Comparison of ENCODE assay signal across 12 cellular contexts in genomic region chr15:28955686-28956421, GRCh38.
DNase-seq lines count a peak whose midpoint lies in the region; ATAC-seq and TF ChIP-seq lines count a peak whose summit lies in the region.
"Had no signal": no experiment of that assay in that cellular context is flagged by ENCODE, and none has a peak within 500 bp of the region (broad histone marks: within the 10 kb centered on the region; RNA-seq: fewer than 3 reads in every experiment).

No MANE protein-coding gene starts in this region.

- H3K27ac Mint-ChIP-seq in effector memory CD8-positive, alpha-beta T cell: peak overlapping the region; percentile 72 to 77

- intact Hi-C loops in PC-3 (cut with micrococcal nuclease): no loop called here

- TF ChIP-seq EP300 in SK-N-SH (IDR thresholded peaks at IDR 0.05; ENCODE audit: borderline replicate concordance in 1 of 2, low read depth in 1 of 2, low read length in 1 of 2): no peak

- peak overlapping the region; percentile 56 to 62 for H3K4me3 Mint-ChIP-seq in effector memory CD8-positive, alpha-beta T cell

- H4K20me1 ChIP-seq in SK-N-SH (ENCODE audit: insufficient read depth) (no peaks in the 10 kb centered on the region), PC-3 (ENCODE audit: low read length) (no peaks in the 10 kb centered on the region)

- no peaks in the 10 kb centered on the region for H3K79me2 ChIP-seq in SK-N-SH (ENCODE audit: insufficient read depth)
- H3K79me2 ChIP-seq in PC-3 (ENCODE audit: low read length): no peaks in the 10 kb centered on the region; the same call in 1 of the 2 replicates

- POLR2A ChIA-PET in SK-N-SH (lab: Yijun Ruan, JAX): interaction anchor here (1.0 kb wide), 1 partner anchor 70 kb away, joined by 3 read pairs; the partner anchor contains the start of gene APBA2
- POLR2A ChIA-PET in PC-3 (lab: Charles Lee; ENCODE audit: unreplicated experiment): no interaction called here

- H3K4me2 ChIP-seq in SK-N-SH (peak overlapping the region; percentile 54; the same call in 1 of the 2 replicates), PC-3 (ENCODE audit: low read length) (peak overlapping the region; percentile 53)
- H3K4me2 ChIP-seq: A549 had no signal

- H3K9me3 ChIP-seq in SK-N-SH: no peaks in the 10 kb centered on the region
- no peaks in the 10 kb centered on the region for H3K9me3 ChIP-seq in PC-3 (ENCODE audit: low read length)
- H3K9me3 ChIP-seq: A549, body of pancreas had no signal

- TF ChIP-seq CTCF in SK-N-SH (IDR thresholded peaks at IDR 0.05) (no peak), PC-3 (conservative IDR thresholded peaks at IDR 0.05; ENCODE audit: low read depth, low read length) (no peak)

- H3K9me2 ChIP-seq in SK-N-SH: no peaks in the 10 kb centered on the region
- H3K9me2 ChIP-seq in PC-3 (replicated peaks; ENCODE audit: low read length): no peaks in the 10 kb centered on the region

- H3K27ac ChIP-seq in SK-N-SH (ENCODE audit: low read depth in 2 of 2, low read length in 1 of 2) (peak overlapping the region in 1 of 2 experiments; percentile 47; a peak in 1 of 4 replicates), PC-3 (ENCODE audit: low read length) (peak overlapping the region; percentile 63)
- H3K27ac ChIP-seq: A549, body of pancreas had no signal

- BruUV-seq in PC-3 (replicated peaks; lab: Mats Ljungman, UMichigan): no TSS peak

- H3K27me3 Mint-ChIP-seq in effector memory CD8-positive, alpha-beta T cell: no peaks in the 10 kb centered on the region

- peaks cover 26 to 44% of the 10 kb centered on the region in 2 donors for H3K4me1 Mint-ChIP-seq in effector memory CD8-positive, alpha-beta T cell (ENCODE audit: low read depth in 2 of 2)

- H3K27me3 ChIP-seq in SK-N-SH (ENCODE audit: insufficient read depth) (no peaks in the 10 kb centered on the region), PC-3 (ENCODE audit: low read length) (no peaks in the 10 kb centered on the region)
- H3K27me3 ChIP-seq: body of pancreas had no signal

- peaks cover 6% of the 10 kb centered on the region for H3K36me3 Mint-ChIP-seq in effector memory CD8-positive, alpha-beta T cell (ENCODE audit: insufficient read depth)

- H3K9ac ChIP-seq in SK-N-SH (no peak overlapping the region), PC-3 (ENCODE audit: low read length) (no peak overlapping the region)

- H3K4me1 ChIP-seq in SK-N-SH (ENCODE audit: control insufficient read depth in 1 of 2, insufficient read depth in 2 of 2, low read depth in 1 of 2, low read length in 1 of 2) (peaks cover 6 to 38% of the 10 kb centered on the region in 2 experiments; a peak in 3 of 4 replicates), PC-3 (ENCODE audit: insufficient read depth, low read length) (peaks cover 17% of the 10 kb centered on the region)
- H3K4me1 ChIP-seq: body of pancreas had no signal

- H3F3A ChIP-seq in SK-N-SH (replicated peaks; ENCODE audit: insufficient read depth): no peaks in the 10 kb centered on the region
- H3F3A ChIP-seq in PC-3 (ENCODE audit: low read length, unreplicated experiment): no peaks in the 10 kb centered on the region

- 71% methylated on average over 8 of the region's 9 CpGs for WGBS in SK-N-SH (ENCODE audit: low lambda C conversion rate)

- H3K36me3 ChIP-seq in SK-N-SH (replicated peaks in 1 of 2; ENCODE audit: control insufficient read depth in 1 of 2, insufficient read depth in 2 of 2, low read length in 1 of 2) (no peaks in the 10 kb centered on the region), PC-3 (ENCODE audit: low read depth, low read length) (no peaks in the 10 kb centered on the region)

- H3K4me3 ChIP-seq in SK-N-SH (ENCODE audit: low read depth in 2 of 2, low read length in 1 of 2) (no peak overlapping the region), PC-3 (ENCODE audit: low read length) (no peak overlapping the region)
- H3K4me3 ChIP-seq: A549, body of pancreas had no signal

- DNase-seq in SK-N-SH (no peak), PC-3 (peak; percentile 48), renal cortical epithelial cell (ENCODE audit: low read depth) (peak; percentile 57), NCI-H82 (lab: John Stamatoyannopoulos, UW) (no peak), SIG-M5 treated with dmso at 0.1 percent for 504 hours (lab: John Stamatoyannopoulos, UW; ENCODE audit: unreplicated experiment) (no peak)
- no peak for DNase-seq in effector memory CD8-positive, alpha-beta T cell
- DNase-seq: activated CD4-positive, alpha-beta T cell treated with anti-CD3 and anti-CD28 coated beads for 4 hours; body of pancreas; stimulated activated naive CD4-positive, alpha-beta T cell treated with Interleukin-2 at 50 U/mL for 16 hours had no signal

- no peaks in the 10 kb centered on the region for H3K9me3 Mint-ChIP-seq in effector memory CD8-positive, alpha-beta T cell

- no peak overlapping the region for H2AFZ ChIP-seq in SK-N-SH (ENCODE audit: low read depth)
- H2AFZ ChIP-seq in PC-3 (ENCODE audit: low read length): no peak overlapping the region

- TF ChIP-seq RAD21 in SK-N-SH (IDR thresholded peaks at IDR 0.05; ENCODE audit: low read length): no peak

- no peak for ATAC-seq in SK-N-SH treated with all-trans-retinoic acid at 6 μM for 48 hours
- ATAC-seq in PC-3: no peak
- ATAC-seq in effector memory CD8-positive, alpha-beta T cell (replicated peaks): peak; percentile 17
- ATAC-seq in HG02610 (IDR thresholded peaks at IDR 0.05; ENCODE audit: unreplicated experiment): no peak
- ATAC-seq: A549, body of pancreas had no signal

- CTCF ChIA-PET in SK-N-SH (lab: Yijun Ruan, JAX) (interaction anchor here (1.9 kb wide), 1 partner anchor 20 kb away, joined by 7 read pairs; no protein-coding TSS in a partner anchor), PC-3 (lab: Charles Lee) (no interaction called here)

TF ChIP-seq in SK-N-SH, 30 proteins besides CTCF, POLR2A, EP300 and RAD21:
- TF ChIP-seq, protein P1, sequence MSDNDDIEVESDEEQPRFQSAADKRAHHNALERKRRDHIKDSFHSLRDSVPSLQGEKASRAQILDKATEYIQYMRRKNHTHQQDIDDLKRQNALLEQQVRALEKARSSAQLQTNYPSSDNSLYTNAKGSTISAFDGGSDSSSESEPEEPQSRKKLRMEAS (IDR thresholded peaks at IDR 0.05; ENCODE audit: low read depth): no peak
- TF ChIP-seq TCF12 (IDR thresholded peaks at IDR 0.05): peak; percentile 20; the same call in 1 of the 2 replicates
TF ChIP-seq in SK-N-SH: peak in this region for 1.

TF ChIP-seq in SK-N-SH treated with all-trans-retinoic acid at 6 μM for 48 hours, 23 proteins besides CTCF, POLR2A, EP300 and RAD21 (continues in another document):
- TF ChIP-seq, protein P2, sequence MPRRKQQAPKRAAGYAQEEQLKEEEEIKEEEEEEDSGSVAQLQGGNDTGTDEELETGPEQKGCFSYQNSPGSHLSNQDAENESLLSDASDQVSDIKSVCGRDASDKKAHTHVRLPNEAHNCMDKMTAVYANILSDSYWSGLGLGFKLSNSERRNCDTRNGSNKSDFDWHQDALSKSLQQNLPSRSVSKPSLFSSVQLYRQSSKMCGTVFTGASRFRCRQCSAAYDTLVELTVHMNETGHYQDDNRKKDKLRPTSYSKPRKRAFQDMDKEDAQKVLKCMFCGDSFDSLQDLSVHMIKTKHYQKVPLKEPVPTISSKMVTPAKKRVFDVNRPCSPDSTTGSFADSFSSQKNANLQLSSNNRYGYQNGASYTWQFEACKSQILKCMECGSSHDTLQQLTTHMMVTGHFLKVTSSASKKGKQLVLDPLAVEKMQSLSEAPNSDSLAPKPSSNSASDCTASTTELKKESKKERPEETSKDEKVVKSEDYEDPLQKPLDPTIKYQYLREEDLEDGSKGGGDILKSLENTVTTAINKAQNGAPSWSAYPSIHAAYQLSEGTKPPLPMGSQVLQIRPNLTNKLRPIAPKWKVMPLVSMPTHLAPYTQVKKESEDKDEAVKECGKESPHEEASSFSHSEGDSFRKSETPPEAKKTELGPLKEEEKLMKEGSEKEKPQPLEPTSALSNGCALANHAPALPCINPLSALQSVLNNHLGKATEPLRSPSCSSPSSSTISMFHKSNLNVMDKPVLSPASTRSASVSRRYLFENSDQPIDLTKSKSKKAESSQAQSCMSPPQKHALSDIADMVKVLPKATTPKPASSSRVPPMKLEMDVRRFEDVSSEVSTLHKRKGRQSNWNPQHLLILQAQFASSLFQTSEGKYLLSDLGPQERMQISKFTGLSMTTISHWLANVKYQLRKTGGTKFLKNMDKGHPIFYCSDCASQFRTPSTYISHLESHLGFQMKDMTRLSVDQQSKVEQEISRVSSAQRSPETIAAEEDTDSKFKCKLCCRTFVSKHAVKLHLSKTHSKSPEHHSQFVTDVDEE (CRISPR knock-in tag; IDR thresholded peaks at IDR 0.05): no peak
- TF ChIP-seq TCF4 (CRISPR knock-in tag; IDR thresholded peaks at IDR 0.05; ENCODE audit: borderline replicate concordance) (no peak), OSR1 (CRISPR knock-in tag; IDR thresholded peaks at IDR 0.05) (no peak), ZNF8 (CRISPR knock-in tag; IDR thresholded peaks at IDR 0.05) (no peak), CSRNP3 (CRISPR knock-in tag; IDR thresholded peaks at IDR 0.05) (no peak), ZNF70 (CRISPR knock-in tag; IDR thresholded peaks at IDR 0.05) (no peak), ZFP30 (CRISPR knock-in tag; IDR thresholded peaks at IDR 0.05) (no peak), POU6F1 (CRISPR knock-in tag; IDR thresholded peaks at IDR 0.05; ENCODE audit: borderline replicate concordance, low read depth) (no peak)

Comparison
In these comparisons a context has a peak if more than half of its experiments do, and no peak if none do; other contexts are left out.
1. DNase-seq: peak in PC-3 (single experiment) and renal cortical epithelial cell (single experiment); none in SK-N-SH (single experiment), effector memory CD8-positive, alpha-beta T cell (0 of 3), NCI-H82 (single experiment) and SIG-M5 treated with dmso at 0.1 percent for 504 hours (single experiment).